In the genomic region with DNA sequence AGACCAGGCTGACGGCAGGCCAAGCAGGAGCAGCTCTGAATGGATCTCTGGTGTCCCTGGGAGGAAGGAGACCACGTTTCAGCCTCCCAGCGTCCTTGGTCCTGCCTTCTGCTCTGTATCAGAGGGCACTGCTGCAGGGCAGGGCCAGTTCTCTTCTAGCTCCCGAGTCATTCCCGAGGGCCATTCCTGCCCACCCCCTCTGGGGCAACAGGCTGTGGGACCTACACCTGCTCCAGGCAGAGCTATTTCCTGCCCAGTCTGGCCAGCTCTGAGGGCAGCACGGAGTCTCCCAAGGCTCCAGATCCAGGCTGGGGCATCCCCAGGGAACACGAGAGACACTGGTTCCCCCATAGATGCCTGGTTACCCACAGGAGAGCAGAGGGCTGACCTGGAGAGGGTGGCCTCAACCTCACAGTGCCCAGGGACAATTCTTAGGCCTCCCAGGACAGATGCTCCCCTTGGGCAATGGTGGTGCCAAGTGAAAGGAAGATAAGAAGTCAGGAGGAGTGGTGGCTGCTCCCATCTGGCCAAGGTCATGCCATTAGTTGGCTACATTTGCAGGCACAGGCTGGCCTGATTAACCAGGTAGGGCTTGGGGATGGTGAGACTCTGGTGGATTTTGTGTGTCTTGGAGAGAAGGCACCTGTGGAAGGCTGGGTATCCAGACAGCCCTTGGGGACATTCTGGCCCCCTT, we compare ENCODE assay signal across 18 cellular contexts. TPM values are rescaled to one million over a fixed set of nuclear protein-coding genes. Genes with fewer than 3 reads are reported as not detected.
"Had no signal": no experiment of that assay in that cellular context is flagged by ENCODE, and none has a peak within 500 bp of the region (broad histone marks: within the 10 kb centered on the region; RNA-seq: fewer than 3 reads in every experiment).

No MANE protein-coding gene starts in this region.

- H3K27me3 ChIP-seq: right lobe of liver, uterus had no signal

- H3K9me3 Mint-ChIP-seq: activated CD4-positive, alpha-beta T cell treated with anti-CD3 and anti-CD28 coated beads, Interleukin-2, amount 10 ng/mL, durations not matched to agents 24 days and 14 days; activated naive CD8-positive, alpha-beta T cell treated with anti-CD3 and anti-CD28 coated beads, Interleukin-2, amount 10 ng/mL, durations not matched to agents 7 days and 5 days; activated T-helper 1 cell treated with anti-CD3 and anti-CD28 coated beads, Interleukin-12 subunit alpha, Interleukin-12 subunit beta, Interleukin-2, Interleukin-4 antibody, amounts not matched to agents 30 ng/mL and 10 ng/mL and 1 ng/mL, durations not matched to agents 14 hours and 24 hours and 36 hours; neural crest cell had no signal

- H3K27ac Mint-ChIP-seq: activated CD4-positive, alpha-beta T cell treated with anti-CD3 and anti-CD28 coated beads, Interleukin-2, amount 10 ng/mL, durations not matched to agents 24 days and 14 days; activated naive CD8-positive, alpha-beta T cell treated with anti-CD3 and anti-CD28 coated beads, Interleukin-2, amount 10 ng/mL, durations not matched to agents 7 days and 5 days; activated T-helper 1 cell treated with anti-CD3 and anti-CD28 coated beads, Interleukin-12 subunit alpha, Interleukin-12 subunit beta, Interleukin-2, Interleukin-4 antibody, amounts not matched to agents 30 ng/mL and 10 ng/mL and 1 ng/mL, durations not matched to agents 14 hours and 24 hours and 36 hours had no signal

- ATAC-seq: activated CD8-positive, alpha-beta T cell treated with anti-CD3 and anti-CD28 coated beads, Interleukin-2, amount 10 ng/mL, durations not matched to agents 7 days and 5 days; lower lobe of right lung; right lobe of liver had no signal

- H3K36me3 Mint-ChIP-seq: activated naive CD8-positive, alpha-beta T cell treated with anti-CD3 and anti-CD28 coated beads, Interleukin-2, amount 10 ng/mL, durations not matched to agents 7 days and 5 days had no signal

- H3K4me3 ChIP-seq: lower lobe of right lung, right lobe of liver, stomach, tibial artery, uterus had no signal

- H3K4me1 ChIP-seq: lower lobe of right lung, right lobe of liver, uterus had no signal

- H3K9me3 ChIP-seq: lower lobe of right lung, right lobe of liver, stomach, tibial artery, uterus had no signal

- DNase-seq: activated CD4-positive, alpha-beta T cell treated with anti-CD3 and anti-CD28 coated beads, Interleukin-2, amount 10 ng/mL, durations not matched to agents 24 days and 14 days; activated CD4-positive, CD25-positive, alpha-beta regulatory T cell; activated CD8-positive, alpha-beta memory T cell treated with anti-CD3 and anti-CD28 coated beads, Interleukin-2, amount 50 U/mL, for 4 hours; activated CD8-positive, alpha-beta T cell treated with anti-CD3 and anti-CD28 coated beads, Interleukin-2, amount 10 ng/mL, durations not matched to agents 7 days and 5 days; activated naive CD4-positive, alpha-beta T cell; activated naive CD8-positive, alpha-beta T cell treated with anti-CD3 and anti-CD28 coated beads, Interleukin-2, amount 10 ng/mL, durations not matched to agents 7 days and 5 days; kidney glomerular epithelial cell; lower lobe of right lung; stomach; SW 1271; uterus had no signal

- H3K4me3 Mint-ChIP-seq: activated CD4-positive, alpha-beta T cell treated with anti-CD3 and anti-CD28 coated beads, Interleukin-2, amount 10 ng/mL, durations not matched to agents 24 days and 14 days; activated CD8-positive, alpha-beta T cell treated with anti-CD3 and anti-CD28 coated beads, Interleukin-2, amount 10 ng/mL, durations not matched to agents 7 days and 5 days; activated naive CD8-positive, alpha-beta T cell treated with anti-CD3 and anti-CD28 coated beads, Interleukin-2, amount 10 ng/mL, durations not matched to agents 7 days and 5 days; activated T-helper 1 cell treated with anti-CD3 and anti-CD28 coated beads, Interleukin-12 subunit alpha, Interleukin-12 subunit beta, Interleukin-2, Interleukin-4 antibody, amounts not matched to agents 30 ng/mL and 10 ng/mL and 1 ng/mL, durations not matched to agents 14 hours and 24 hours and 36 hours; neural crest cell had no signal

- H3K27ac ChIP-seq: lower lobe of right lung, right lobe of liver, tibial artery, uterus had no signal

- H3K36me3 ChIP-seq: lower lobe of right lung, right lobe of liver, stomach, tibial artery, uterus had no signal

- H3K4me1 Mint-ChIP-seq: activated naive CD8-positive, alpha-beta T cell treated with anti-CD3 and anti-CD28 coated beads, Interleukin-2, amount 10 ng/mL, durations not matched to agents 7 days and 5 days had no signal

RNA-seq across cellular contexts. Expression of a gene that starts 2.0 kb away (rescaled TPM):
- total RNA-seq: activated CD4-positive, alpha-beta T cell treated with anti-CD3 and anti-CD28 coated beads, Interleukin-2, amount 10 ng/mL, durations not matched to agents 24 days and 14 days; activated CD8-positive, alpha-beta T cell treated with anti-CD3 and anti-CD28 coated beads, Interleukin-2, amount 10 ng/mL, durations not matched to agents 7 days and 5 days; activated naive CD8-positive, alpha-beta T cell treated with anti-CD3 and anti-CD28 coated beads, Interleukin-2, amount 10 ng/mL, durations not matched to agents 7 days and 5 days; activated T-helper 1 cell treated with anti-CD3 and anti-CD28 coated beads, Interleukin-12 subunit alpha, Interleukin-12 subunit beta, Interleukin-2, Interleukin-4 antibody, amounts not matched to agents 30 ng/mL and 10 ng/mL and 1 ng/mL, durations not matched to agents 14 hours and 24 hours and 36 hours; osteocyte; pulmonary artery endothelial cell; right lobe of liver; T-helper 2 cell treated with Interferon-gamma antibody and Interleukin-4, amounts not matched to agents 100 ng/mL and 5 ng/mL, for 36 hours had no signal
